In the genomic region with DNA sequence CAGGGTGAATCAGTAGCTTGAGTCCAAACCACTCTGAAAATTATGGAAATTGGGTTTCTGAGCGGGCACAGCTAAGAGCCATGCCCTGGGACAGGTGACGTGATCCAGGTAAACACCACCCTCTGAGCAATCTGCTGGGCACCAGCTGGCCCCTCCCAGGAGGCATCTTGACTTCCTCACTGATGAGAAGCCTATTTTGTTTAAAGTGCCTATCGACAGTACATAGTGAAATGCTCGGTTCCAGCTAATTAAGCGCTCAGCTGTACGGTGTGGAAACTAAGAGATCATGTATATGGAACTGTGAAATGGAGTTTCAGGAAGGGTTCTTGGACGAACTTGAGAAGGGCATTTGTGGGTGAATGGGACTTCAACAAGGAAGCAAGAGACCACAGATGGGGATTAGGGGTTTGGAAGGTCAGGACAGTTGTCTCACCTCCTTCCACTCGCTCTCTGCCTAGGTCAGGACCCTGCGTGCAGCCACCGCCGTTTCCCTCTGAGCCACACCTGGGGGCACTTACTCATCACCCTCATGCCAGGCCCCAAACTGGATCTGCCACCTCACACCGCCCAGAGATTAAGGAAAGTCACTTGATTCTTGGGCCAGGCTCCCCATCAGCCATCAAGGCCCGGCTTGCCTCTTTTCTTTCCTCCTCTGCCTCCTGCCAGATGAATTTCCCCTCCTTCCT, we compare ENCODE assay signal across 9 cellular contexts. TPM values are rescaled to one million over a fixed set of nuclear protein-coding genes. Genes with fewer than 3 reads are reported as not detected.
DNase-seq lines count a peak whose midpoint lies in the region; FAIRE-seq and TF ChIP-seq lines count a peak whose summit lies in the region.
"Had no signal": no experiment of that assay in that cellular context is flagged by ENCODE, and none has a peak within 500 bp of the region (broad histone marks: within the 10 kb centered on the region; RNA-seq: fewer than 3 reads in every experiment).

No MANE protein-coding gene starts in this region.

- H3K27me3 ChIP-seq in neuronal stem cell (ENCODE audit: control insufficient read depth in 3 of 3, insufficient read depth in 3 of 3, low read depth in 1 of 3, low read length in 3 of 3) = peaks cover 0 to 35% (median 0%) of the 10 kb centered on the region in 3 experiments

- no peak overlapping the region for H2BK5ac ChIP-seq in neuronal stem cell (ENCODE audit: low read length)

- TF ChIP-seq CTCF in choroid plexus epithelial cell (conservative IDR thresholded peaks at IDR 0.05; ENCODE audit: low read depth, low read length) (no peak), D721Med (IDR thresholded peaks at IDR 0.05; ENCODE audit: insufficient read depth, missing control alignments) (no peak)

- DNase-seq in DMS153 (lab: John Stamatoyannopoulos, UW) = peak; percentile 53
- peak; percentile 91 for DNase-seq in NCI-H345 (lab: John Stamatoyannopoulos, UW)
- DNase-seq in choroid plexus epithelial cell (ENCODE audit: low read depth) = peak; percentile 42
- DNase-seq in neuronal stem cell (ENCODE audit: low spot score) = no peak
- no peak for DNase-seq in caudate nucleus (lab: John Stamatoyannopoulos, UW)
- DNase-seq in A172 (ENCODE audit: low spot score) = no peak
- no peak for DNase-seq in dedifferentiated amniotic fluid mesenchymal stem cell (ENCODE audit: extremely low spot score)
- no peak for DNase-seq in D721Med (ENCODE audit: insufficient read length, low spot score)

- no peak overlapping the region for H4K8ac ChIP-seq in neuronal stem cell (ENCODE audit: low read depth, low read length)

- no peak overlapping the region for H3K14ac ChIP-seq in neuronal stem cell (ENCODE audit: low read length)

- H3K18ac ChIP-seq in neuronal stem cell (ENCODE audit: low read length) = no peak overlapping the region

- peak overlapping the region; percentile 26 for H2AK5ac ChIP-seq in neuronal stem cell (ENCODE audit: low read depth, low read length)

- H3K27ac ChIP-seq in neuronal stem cell (replicated peaks; ENCODE audit: low read length) (no peak overlapping the region), caudate nucleus (ENCODE audit: low read depth, low read length) (no peak overlapping the region)
- H3K27ac ChIP-seq: HL-60 had no signal

- H3K4me2 ChIP-seq in neuronal stem cell (ENCODE audit: insufficient read depth, low read length, poor library complexity, severe bottlenecking) = no peak overlapping the region

- peaks cover 6% of the 10 kb centered on the region for H3K79me1 ChIP-seq in neuronal stem cell (ENCODE audit: low read depth, low read length)

- no peak overlapping the region for H4K91ac ChIP-seq in neuronal stem cell (ENCODE audit: low read depth, low read length, poor library complexity)

- H3K9me3 ChIP-seq in neuronal stem cell (replicated peaks in 1 of 2; ENCODE audit: control insufficient read depth in 2 of 2, insufficient read depth in 1 of 2, low read depth in 1 of 2, low read length in 2 of 2) = no peaks in the 10 kb centered on the region

- H3K23ac ChIP-seq in neuronal stem cell (ENCODE audit: low read depth, low read length, poor library complexity) = no peak overlapping the region

- H3K36me3 ChIP-seq in neuronal stem cell (replicated peaks in 1 of 2; ENCODE audit: control insufficient read depth in 2 of 2, insufficient read depth in 2 of 2, low read length in 2 of 2) = peaks cover 0 to 24% of the 10 kb centered on the region in 2 donors

- peaks cover 39 to 43% of the 10 kb centered on the region in 2 donors for H3K4me1 ChIP-seq in neuronal stem cell (ENCODE audit: control insufficient read depth in 2 of 2, insufficient read depth in 1 of 2, low read depth in 1 of 2, low read length in 2 of 2)

- H3K4me3 ChIP-seq in choroid plexus epithelial cell (ENCODE audit: low read depth, low read length) (peak overlapping the region; percentile 98), neuronal stem cell (ENCODE audit: low read length in 2 of 2) (no peak overlapping the region)

- no peak overlapping the region for H2BK15ac ChIP-seq in neuronal stem cell (ENCODE audit: low read length)

- H3K4ac ChIP-seq in neuronal stem cell (ENCODE audit: low read length) = no peak overlapping the region

- H2AFZ ChIP-seq in neuronal stem cell (ENCODE audit: low read length) = no peak overlapping the region

- no peak overlapping the region for H2BK12ac ChIP-seq in neuronal stem cell (ENCODE audit: low read length)

- no peak overlapping the region for H3K9ac ChIP-seq in neuronal stem cell (ENCODE audit: low read depth, low read length, poor library complexity)

- FAIRE-seq in D721Med (lab: Jason Lieb, UNC) = no peak

- no peak overlapping the region for H2BK120ac ChIP-seq in neuronal stem cell (ENCODE audit: low read depth, low read length)

- WGBS in neuronal stem cell (ENCODE audit: extremely low coverage in 2 of 2, insufficient read length in 2 of 2, insufficient replicate concordance in 1 of 2), 2 donors = no CpG with 5 or more reads among the region's 13 CpGs

RNA-seq across cellular contexts. Expression of a gene that starts 3.2 kb away (rescaled TPM):
- polyA plus RNA-seq in neuronal stem cell (2013, experiment 1 of 2) = 2.3 TPM
- 2.1 TPM for polyA plus RNA-seq in neuronal stem cell (2013, experiment 2 of 2)
- total RNA-seq in A172 (2014; rRNA removed; shearing (Covaris generic)) = 4.8 and 6.2 TPM in 2 replicates

RNA-seq across cellular contexts. Expression of a gene that starts 18.5 kb away (rescaled TPM):
- polyA plus RNA-seq in neuronal stem cell (2013, experiment 1 of 2) = 0.20 TPM
- polyA plus RNA-seq in neuronal stem cell (2013, experiment 2 of 2) = 0.11 TPM
- 0.74 and 0.83 TPM in 2 replicates for total RNA-seq in A172 (2014; rRNA removed; shearing (Covaris generic))

Comparison
In these comparisons a context has a peak if more than half of its experiments do, and no peak if none do; other contexts are left out.
1. DNase-seq: peak in DMS153 (single experiment), NCI-H345 (single experiment) and choroid plexus epithelial cell (single experiment); none in neuronal stem cell (single experiment), caudate nucleus (0 of 61), A172 (single experiment), dedifferentiated amniotic fluid mesenchymal stem cell (single experiment) and D721Med (single experiment).